1 cellular context compared by ENCODE assay signal in the genomic region with DNA sequence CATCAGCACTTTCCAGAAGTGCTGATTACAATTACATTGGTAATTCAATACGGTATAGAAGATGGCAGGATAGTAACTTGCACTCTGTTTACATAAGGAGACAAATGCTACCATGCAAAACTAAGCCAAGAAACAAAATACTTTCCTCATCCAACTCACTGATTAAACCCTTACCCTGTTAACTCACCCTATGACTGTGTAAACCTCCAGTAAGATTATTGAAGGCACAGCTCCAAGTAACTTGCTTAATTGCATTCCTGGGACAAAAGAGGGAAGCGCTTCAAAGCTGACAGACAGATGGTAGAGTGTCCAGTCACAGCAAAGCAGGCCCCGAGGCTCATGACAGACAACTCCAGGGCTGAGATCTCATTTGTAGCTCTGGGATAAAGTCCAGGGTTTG.
TF ChIP-seq lines count a peak whose summit lies in the region.

No MANE protein-coding gene starts in this region.

TF ChIP-seq in SK-N-SH treated with all-trans-retinoic acid at 6 μM for 48 hours, 23 proteins besides CTCF, POLR2A, EP300 and RAD21 (continued from another document):
- TF ChIP-seq, protein P1, sequence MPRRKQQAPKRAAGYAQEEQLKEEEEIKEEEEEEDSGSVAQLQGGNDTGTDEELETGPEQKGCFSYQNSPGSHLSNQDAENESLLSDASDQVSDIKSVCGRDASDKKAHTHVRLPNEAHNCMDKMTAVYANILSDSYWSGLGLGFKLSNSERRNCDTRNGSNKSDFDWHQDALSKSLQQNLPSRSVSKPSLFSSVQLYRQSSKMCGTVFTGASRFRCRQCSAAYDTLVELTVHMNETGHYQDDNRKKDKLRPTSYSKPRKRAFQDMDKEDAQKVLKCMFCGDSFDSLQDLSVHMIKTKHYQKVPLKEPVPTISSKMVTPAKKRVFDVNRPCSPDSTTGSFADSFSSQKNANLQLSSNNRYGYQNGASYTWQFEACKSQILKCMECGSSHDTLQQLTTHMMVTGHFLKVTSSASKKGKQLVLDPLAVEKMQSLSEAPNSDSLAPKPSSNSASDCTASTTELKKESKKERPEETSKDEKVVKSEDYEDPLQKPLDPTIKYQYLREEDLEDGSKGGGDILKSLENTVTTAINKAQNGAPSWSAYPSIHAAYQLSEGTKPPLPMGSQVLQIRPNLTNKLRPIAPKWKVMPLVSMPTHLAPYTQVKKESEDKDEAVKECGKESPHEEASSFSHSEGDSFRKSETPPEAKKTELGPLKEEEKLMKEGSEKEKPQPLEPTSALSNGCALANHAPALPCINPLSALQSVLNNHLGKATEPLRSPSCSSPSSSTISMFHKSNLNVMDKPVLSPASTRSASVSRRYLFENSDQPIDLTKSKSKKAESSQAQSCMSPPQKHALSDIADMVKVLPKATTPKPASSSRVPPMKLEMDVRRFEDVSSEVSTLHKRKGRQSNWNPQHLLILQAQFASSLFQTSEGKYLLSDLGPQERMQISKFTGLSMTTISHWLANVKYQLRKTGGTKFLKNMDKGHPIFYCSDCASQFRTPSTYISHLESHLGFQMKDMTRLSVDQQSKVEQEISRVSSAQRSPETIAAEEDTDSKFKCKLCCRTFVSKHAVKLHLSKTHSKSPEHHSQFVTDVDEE (CRISPR knock-in tag; IDR thresholded peaks at IDR 0.05) = peak; percentile 56; the same call in 1 of the 2 replicates
- TF ChIP-seq TCF4 (CRISPR knock-in tag; IDR thresholded peaks at IDR 0.05; ENCODE audit: borderline replicate concordance) (peak; percentile 46; the same call in 1 of the 2 replicates), ESRRG (CRISPR knock-in tag; IDR thresholded peaks at IDR 0.05) (no peak)
